In the genomic region with DNA sequence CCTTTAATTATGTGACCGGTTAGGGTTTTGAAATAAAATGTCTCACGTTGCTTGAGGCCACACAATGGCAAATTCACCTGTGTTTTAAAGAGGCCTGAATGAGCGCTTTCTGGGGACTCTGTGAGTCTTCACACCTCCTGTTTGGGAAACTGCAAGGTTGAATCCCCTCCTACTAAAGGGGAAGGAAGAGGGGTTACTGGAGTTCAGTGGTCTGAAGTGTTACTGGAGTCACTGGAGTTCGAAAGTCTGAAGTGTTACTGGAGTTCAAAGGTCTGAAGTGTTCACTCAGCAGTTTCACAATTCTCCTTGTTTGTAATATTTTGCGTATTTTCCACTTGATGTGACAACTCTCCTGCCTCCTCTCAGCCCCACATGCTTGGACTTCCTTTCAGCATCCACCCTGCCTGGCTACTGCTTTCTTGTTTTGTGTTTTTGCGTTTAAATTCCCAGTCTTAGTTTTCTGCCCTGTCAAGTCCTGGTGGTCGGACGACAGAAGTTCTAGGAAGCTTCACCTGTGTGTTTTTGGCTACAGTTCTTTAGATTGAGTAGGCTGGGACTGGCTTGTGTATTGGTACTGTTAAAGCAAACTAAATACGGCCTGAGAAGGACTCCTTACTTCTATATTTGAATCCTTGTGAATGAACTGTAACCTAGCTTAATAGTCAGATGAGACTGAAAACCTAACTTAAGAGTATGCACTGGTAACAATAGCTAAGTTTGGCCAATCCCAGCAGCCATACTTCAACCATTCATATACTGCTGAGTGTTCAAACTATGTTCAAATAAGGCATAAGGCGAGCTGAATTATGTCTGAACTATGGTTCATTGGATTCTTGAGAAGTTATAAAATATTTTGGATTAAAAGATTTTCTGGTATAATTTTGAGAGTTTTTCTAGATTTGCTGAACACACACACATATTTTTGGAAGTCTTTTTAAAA, we compare ENCODE assay signal across 8 cellular contexts. TPM values are rescaled to one million over a fixed set of nuclear protein-coding genes. Genes with fewer than 3 reads are reported as not detected.
DNase-seq lines count a peak whose midpoint lies in the region; ATAC-seq and TF ChIP-seq lines count a peak whose summit lies in the region.

No MANE protein-coding gene starts in this region.

- 65 to 71% methylated on average over 10 of the region's 10 CpGs for WGBS in GM23248 (ENCODE audit: low coverage in 1 of 2, low lambda C conversion rate in 2 of 2, missing lambda C conversion rate in 2 of 2), 2 experiments

- H3K9ac ChIP-seq in GM23248, result no peak overlapping the region
- H3K9ac ChIP-seq in parathyroid adenoma, result no peak overlapping the region

- H3K4me3 ChIP-seq in GM23248 (peak overlapping the region; percentile 75), Peyer's patch (peak overlapping the region; percentile 44 to 87 (median 76)), fibroblast of mammary gland (ENCODE audit: control insufficient read depth, low read depth, low read length) (peak overlapping the region; percentile 84), parathyroid adenoma (ENCODE audit: low read depth, low read length) (peak overlapping the region; percentile 80)

- H3K9me2 ChIP-seq in GM23248 (ENCODE audit: insufficient read depth), result no peaks in the 10 kb centered on the region; the same call in 1 of the 2 replicates

- peak in 3 of 6 experiments; percentile 29 to 38 (median 37) for TF ChIP-seq CTCF in Peyer's patch (IDR thresholded peaks at IDR 0.05)
- TF ChIP-seq CTCF in fibroblast of mammary gland (conservative IDR thresholded peaks at IDR 0.05; ENCODE audit: control insufficient read depth, insufficient read depth, low read depth, low read length), result no peak
- no peak for TF ChIP-seq CTCF in parathyroid adenoma (IDR thresholded peaks at IDR 0.05)

- H4K20me1 ChIP-seq in GM23248 (ENCODE audit: insufficient read depth), result no peaks in the 10 kb centered on the region

- H3K4me2 ChIP-seq in GM23248 (ENCODE audit: unreplicated experiment) (peak overlapping the region; percentile 95), parathyroid adenoma (ENCODE audit: low read length) (peak overlapping the region; percentile 71)

- DNase-seq in GM23248 (no peak), Peyer's patch (no peak), fibroblast of mammary gland (ENCODE audit: low read depth) (peak; percentile 34), NCI-H128 (lab: John Stamatoyannopoulos, UW; ENCODE audit: unreplicated experiment) (no peak)
- no peak for DNase-seq in activated CD8-positive, alpha-beta memory T cell treated with anti-CD3 and anti-CD28 coated beads, Interleukin-2, amount 50 U/mL, for 48 hours

- in situ Hi-C loops in GM23248 (cut with MboI), result no loop called here

- H2AFZ ChIP-seq in GM23248 (peak overlapping the region; percentile 80), parathyroid adenoma (peak overlapping the region; percentile 94)

- peaks cover 26% of the 10 kb centered on the region; the same call in 1 of the 2 replicates for H3F3A ChIP-seq in GM23248 (ENCODE audit: insufficient read depth)

- H3K27me3 ChIP-seq in GM23248 (replicated peaks; ENCODE audit: insufficient read depth) (no peaks in the 10 kb centered on the region), Peyer's patch (no peaks in the 10 kb centered on the region), parathyroid adenoma (ENCODE audit: control insufficient read depth, insufficient read depth, low read length) (no peaks in the 10 kb centered on the region)

- no peak overlapping the region for H3K27ac ChIP-seq in GM23248
- H3K27ac ChIP-seq in Peyer's patch, result peak overlapping the region; percentile 71 to 99 (median 94)
- H3K27ac ChIP-seq in parathyroid adenoma, result peak overlapping the region; percentile 97

- H3K4me1 ChIP-seq in GM23248 (ENCODE audit: insufficient read depth) (peaks cover 10% of the 10 kb centered on the region; the same call in 1 of the 2 replicates), Peyer's patch (peaks cover 0 to 19% (median 0%) of the 10 kb centered on the region in 4 donors), parathyroid adenoma (peaks cover 14% of the 10 kb centered on the region)

- H3K9me3 ChIP-seq in GM23248 (ENCODE audit: low read depth) (no peaks in the 10 kb centered on the region), Peyer's patch (no peaks in the 10 kb centered on the region), parathyroid adenoma (ENCODE audit: control insufficient read depth, low read length) (no peaks in the 10 kb centered on the region)

- H3K36me3 ChIP-seq in GM23248 (ENCODE audit: low read depth), result no peaks in the 10 kb centered on the region
- no peaks in the 10 kb centered on the region for H3K36me3 ChIP-seq in Peyer's patch
- no peaks in the 10 kb centered on the region for H3K36me3 ChIP-seq in parathyroid adenoma (ENCODE audit: control insufficient read depth, insufficient read depth, low read length)

- ATAC-seq in GM19455 (IDR thresholded peaks at IDR 0.05; ENCODE audit: unreplicated experiment), result no peak
- no peak for ATAC-seq in GM18858 (IDR thresholded peaks at IDR 0.05; ENCODE audit: unreplicated experiment)

- H3K79me2 ChIP-seq in GM23248 (ENCODE audit: insufficient read depth) (peaks cover 31% of the 10 kb centered on the region), parathyroid adenoma (no peaks in the 10 kb centered on the region)

- TF ChIP-seq POLR2A in Peyer's patch (IDR thresholded peaks at IDR 0.05), result no peak

RNA-seq across cellular contexts. Expression of gene SMPDL3A, which starts 2.0 kb away (rescaled TPM):
- 10.8 and 13.4 TPM in 2 replicates for total RNA-seq in GM23248 (2014; rRNA removed; shearing (Covaris generic))
- 14.3 and 15.4 TPM in 2 replicates for polyA plus RNA-seq in GM23248 (2016; fragmentation: Nextera tagmentation; extraction: Ambion mirVana)
- total RNA-seq in Peyer's patch, result 100 to 1,000 TPM in 3 of 4 donors, 10 to 100 TPM in 1; 15.7 to 641 (median 190) TPM

RNA-seq across cellular contexts. Expression of gene FABP7, which starts 11.5 kb away (rescaled TPM):
- not detected in 2 replicates for total RNA-seq in GM23248 (2014; rRNA removed; shearing (Covaris generic))
- polyA plus RNA-seq in GM23248 (2016; fragmentation: Nextera tagmentation; extraction: Ambion mirVana), result not detected in 2 replicates
- total RNA-seq in Peyer's patch, result not detected
